ENCODE assay signal across 1 cellular context in the genomic region with DNA sequence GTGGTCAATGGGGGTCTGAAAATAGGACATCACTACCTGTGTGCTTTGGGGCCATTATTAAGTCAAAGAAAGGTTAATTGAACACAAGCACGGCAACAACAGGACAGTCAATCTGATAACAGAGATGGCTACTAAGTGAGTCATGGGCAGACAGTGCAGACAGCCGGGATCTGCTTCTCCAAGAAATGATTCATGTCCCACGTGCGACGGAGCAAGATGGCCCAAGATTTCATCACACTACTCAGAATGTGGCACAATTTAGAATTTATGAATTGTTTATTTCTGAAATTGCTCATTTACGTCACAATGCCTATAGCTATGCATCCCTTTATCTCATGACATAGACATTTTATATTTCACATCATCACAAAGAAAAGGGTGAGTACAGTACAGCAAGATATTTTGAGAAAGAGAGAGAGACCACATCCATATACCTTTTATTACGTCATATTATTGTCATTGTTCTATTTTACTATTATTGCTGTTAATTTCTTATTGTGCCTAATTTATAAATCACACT.
TF ChIP-seq lines count a peak whose summit lies in the region.

No MANE protein-coding gene starts in this region.

TF ChIP-seq in K562, 482 proteins besides CTCF, POLR2A, EP300 and RAD21 (continued from another document and continues in another):
- TF ChIP-seq, protein P1, sequence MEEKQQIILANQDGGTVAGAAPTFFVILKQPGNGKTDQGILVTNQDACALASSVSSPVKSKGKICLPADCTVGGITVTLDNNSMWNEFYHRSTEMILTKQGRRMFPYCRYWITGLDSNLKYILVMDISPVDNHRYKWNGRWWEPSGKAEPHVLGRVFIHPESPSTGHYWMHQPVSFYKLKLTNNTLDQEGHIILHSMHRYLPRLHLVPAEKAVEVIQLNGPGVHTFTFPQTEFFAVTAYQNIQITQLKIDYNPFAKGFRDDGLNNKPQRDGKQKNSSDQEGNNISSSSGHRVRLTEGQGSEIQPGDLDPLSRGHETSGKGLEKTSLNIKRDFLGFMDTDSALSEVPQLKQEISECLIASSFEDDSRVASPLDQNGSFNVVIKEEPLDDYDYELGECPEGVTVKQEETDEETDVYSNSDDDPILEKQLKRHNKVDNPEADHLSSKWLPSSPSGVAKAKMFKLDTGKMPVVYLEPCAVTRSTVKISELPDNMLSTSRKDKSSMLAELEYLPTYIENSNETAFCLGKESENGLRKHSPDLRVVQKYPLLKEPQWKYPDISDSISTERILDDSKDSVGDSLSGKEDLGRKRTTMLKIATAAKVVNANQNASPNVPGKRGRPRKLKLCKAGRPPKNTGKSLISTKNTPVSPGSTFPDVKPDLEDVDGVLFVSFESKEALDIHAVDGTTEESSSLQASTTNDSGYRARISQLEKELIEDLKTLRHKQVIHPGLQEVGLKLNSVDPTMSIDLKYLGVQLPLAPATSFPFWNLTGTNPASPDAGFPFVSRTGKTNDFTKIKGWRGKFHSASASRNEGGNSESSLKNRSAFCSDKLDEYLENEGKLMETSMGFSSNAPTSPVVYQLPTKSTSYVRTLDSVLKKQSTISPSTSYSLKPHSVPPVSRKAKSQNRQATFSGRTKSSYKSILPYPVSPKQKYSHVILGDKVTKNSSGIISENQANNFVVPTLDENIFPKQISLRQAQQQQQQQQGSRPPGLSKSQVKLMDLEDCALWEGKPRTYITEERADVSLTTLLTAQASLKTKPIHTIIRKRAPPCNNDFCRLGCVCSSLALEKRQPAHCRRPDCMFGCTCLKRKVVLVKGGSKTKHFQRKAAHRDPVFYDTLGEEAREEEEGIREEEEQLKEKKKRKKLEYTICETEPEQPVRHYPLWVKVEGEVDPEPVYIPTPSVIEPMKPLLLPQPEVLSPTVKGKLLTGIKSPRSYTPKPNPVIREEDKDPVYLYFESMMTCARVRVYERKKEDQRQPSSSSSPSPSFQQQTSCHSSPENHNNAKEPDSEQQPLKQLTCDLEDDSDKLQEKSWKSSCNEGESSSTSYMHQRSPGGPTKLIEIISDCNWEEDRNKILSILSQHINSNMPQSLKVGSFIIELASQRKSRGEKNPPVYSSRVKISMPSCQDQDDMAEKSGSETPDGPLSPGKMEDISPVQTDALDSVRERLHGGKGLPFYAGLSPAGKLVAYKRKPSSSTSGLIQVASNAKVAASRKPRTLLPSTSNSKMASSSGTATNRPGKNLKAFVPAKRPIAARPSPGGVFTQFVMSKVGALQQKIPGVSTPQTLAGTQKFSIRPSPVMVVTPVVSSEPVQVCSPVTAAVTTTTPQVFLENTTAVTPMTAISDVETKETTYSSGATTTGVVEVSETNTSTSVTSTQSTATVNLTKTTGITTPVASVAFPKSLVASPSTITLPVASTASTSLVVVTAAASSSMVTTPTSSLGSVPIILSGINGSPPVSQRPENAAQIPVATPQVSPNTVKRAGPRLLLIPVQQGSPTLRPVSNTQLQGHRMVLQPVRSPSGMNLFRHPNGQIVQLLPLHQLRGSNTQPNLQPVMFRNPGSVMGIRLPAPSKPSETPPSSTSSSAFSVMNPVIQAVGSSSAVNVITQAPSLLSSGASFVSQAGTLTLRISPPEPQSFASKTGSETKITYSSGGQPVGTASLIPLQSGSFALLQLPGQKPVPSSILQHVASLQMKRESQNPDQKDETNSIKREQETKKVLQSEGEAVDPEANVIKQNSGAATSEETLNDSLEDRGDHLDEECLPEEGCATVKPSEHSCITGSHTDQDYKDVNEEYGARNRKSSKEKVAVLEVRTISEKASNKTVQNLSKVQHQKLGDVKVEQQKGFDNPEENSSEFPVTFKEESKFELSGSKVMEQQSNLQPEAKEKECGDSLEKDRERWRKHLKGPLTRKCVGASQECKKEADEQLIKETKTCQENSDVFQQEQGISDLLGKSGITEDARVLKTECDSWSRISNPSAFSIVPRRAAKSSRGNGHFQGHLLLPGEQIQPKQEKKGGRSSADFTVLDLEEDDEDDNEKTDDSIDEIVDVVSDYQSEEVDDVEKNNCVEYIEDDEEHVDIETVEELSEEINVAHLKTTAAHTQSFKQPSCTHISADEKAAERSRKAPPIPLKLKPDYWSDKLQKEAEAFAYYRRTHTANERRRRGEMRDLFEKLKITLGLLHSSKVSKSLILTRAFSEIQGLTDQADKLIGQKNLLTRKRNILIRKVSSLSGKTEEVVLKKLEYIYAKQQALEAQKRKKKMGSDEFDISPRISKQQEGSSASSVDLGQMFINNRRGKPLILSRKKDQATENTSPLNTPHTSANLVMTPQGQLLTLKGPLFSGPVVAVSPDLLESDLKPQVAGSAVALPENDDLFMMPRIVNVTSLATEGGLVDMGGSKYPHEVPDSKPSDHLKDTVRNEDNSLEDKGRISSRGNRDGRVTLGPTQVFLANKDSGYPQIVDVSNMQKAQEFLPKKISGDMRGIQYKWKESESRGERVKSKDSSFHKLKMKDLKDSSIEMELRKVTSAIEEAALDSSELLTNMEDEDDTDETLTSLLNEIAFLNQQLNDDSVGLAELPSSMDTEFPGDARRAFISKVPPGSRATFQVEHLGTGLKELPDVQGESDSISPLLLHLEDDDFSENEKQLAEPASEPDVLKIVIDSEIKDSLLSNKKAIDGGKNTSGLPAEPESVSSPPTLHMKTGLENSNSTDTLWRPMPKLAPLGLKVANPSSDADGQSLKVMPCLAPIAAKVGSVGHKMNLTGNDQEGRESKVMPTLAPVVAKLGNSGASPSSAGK (IDR thresholded peaks at IDR 0.05), result peak; percentile 76
- TF ChIP-seq ZNF780A (CRISPR knock-in tag; IDR thresholded peaks at IDR 0.05) (no peak), MCM7 (IDR thresholded peaks at IDR 0.05) (no peak), SAFB2 (IDR thresholded peaks at IDR 0.05; ENCODE audit: borderline replicate concordance, low read depth, low read length, severe bottlenecking) (no peak), SMAD4 (CRISPR knock-in tag; conservative IDR thresholded peaks at IDR 0.05) (peak; percentile 100), ZNF609 (CRISPR knock-in tag; IDR thresholded peaks at IDR 0.05; ENCODE audit: borderline replicate concordance) (no peak), CBX5 (IDR thresholded peaks at IDR 0.05; ENCODE audit: borderline replicate concordance, low read depth) (peak; percentile 69; the same call in 1 of the 2 replicates), ZFP36 (IDR thresholded peaks at IDR 0.05; ENCODE audit: low read depth, low read length, partially characterized antibody) (peak; percentile 72), TSC22D4 (tag; IDR thresholded peaks at IDR 0.05) (no peak), ELF1 (tag; IDR thresholded peaks at IDR 0.05) (no peak), ZNF280B (CRISPR knock-in tag; IDR thresholded peaks at IDR 0.05) (no peak), ZNF263 (CRISPR knock-in tag; IDR thresholded peaks at IDR 0.05; ENCODE audit: borderline replicate concordance) (no peak), DACH1 (IDR thresholded peaks at IDR 0.05; ENCODE audit: partially characterized antibody) (peak; percentile 62), PHF20 (IDR thresholded peaks at IDR 0.05; ENCODE audit: partially characterized antibody) (no peak), ZBTB26 (CRISPR knock-in tag; IDR thresholded peaks at IDR 0.05) (no peak), GTF2E2 (tag; IDR thresholded peaks at IDR 0.05) (no peak), GABPB2 (CRISPR knock-in tag; conservative IDR thresholded peaks at IDR 0.05) (no peak), KDM5B (IDR thresholded peaks at IDR 0.05; ENCODE audit: insufficient replicate concordance, low read depth, low read length) (no peak), PTTG1 (tag; IDR thresholded peaks at IDR 0.05; ENCODE audit: low read depth) (no peak), VEZF1 (CRISPR knock-in tag; IDR thresholded peaks at IDR 0.05) (no peak), CCAR2 (IDR thresholded peaks at IDR 0.05; ENCODE audit: low read depth, low read length) (no peak), BRF1 (IDR thresholded peaks at IDR 0.05; ENCODE audit: borderline replicate concordance, extremely low read depth, insufficient read length) (no peak), L3MBTL2 (IDR thresholded peaks at IDR 0.05) (peak; percentile 92), BRD4 (IDR thresholded peaks at IDR 0.05) (peak; percentile 58; the same call in 1 of the 2 replicates), ZEB2 (IDR thresholded peaks at IDR 0.05) (peak; percentile 71)
- TF ChIP-seq, protein P2, sequence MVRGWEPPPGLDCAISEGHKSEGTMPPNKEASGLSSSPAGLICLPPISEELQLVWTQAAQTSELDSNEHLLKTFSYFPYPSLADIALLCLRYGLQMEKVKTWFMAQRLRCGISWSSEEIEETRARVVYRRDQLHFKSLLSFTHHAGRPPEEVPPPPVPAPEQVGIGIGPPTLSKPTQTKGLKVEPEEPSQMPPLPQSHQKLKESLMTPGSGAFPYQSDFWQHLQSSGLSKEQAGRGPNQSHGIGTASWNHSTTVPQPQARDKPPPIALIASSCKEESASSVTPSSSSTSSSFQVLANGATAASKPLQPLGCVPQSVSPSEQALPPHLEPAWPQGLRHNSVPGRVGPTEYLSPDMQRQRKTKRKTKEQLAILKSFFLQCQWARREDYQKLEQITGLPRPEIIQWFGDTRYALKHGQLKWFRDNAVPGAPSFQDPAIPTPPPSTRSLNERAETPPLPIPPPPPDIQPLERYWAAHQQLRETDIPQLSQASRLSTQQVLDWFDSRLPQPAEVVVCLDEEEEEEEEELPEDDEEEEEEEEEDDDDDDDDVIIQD (CRISPR knock-in tag; IDR thresholded peaks at IDR 0.05), result no peak
- TF ChIP-seq, protein P3, sequence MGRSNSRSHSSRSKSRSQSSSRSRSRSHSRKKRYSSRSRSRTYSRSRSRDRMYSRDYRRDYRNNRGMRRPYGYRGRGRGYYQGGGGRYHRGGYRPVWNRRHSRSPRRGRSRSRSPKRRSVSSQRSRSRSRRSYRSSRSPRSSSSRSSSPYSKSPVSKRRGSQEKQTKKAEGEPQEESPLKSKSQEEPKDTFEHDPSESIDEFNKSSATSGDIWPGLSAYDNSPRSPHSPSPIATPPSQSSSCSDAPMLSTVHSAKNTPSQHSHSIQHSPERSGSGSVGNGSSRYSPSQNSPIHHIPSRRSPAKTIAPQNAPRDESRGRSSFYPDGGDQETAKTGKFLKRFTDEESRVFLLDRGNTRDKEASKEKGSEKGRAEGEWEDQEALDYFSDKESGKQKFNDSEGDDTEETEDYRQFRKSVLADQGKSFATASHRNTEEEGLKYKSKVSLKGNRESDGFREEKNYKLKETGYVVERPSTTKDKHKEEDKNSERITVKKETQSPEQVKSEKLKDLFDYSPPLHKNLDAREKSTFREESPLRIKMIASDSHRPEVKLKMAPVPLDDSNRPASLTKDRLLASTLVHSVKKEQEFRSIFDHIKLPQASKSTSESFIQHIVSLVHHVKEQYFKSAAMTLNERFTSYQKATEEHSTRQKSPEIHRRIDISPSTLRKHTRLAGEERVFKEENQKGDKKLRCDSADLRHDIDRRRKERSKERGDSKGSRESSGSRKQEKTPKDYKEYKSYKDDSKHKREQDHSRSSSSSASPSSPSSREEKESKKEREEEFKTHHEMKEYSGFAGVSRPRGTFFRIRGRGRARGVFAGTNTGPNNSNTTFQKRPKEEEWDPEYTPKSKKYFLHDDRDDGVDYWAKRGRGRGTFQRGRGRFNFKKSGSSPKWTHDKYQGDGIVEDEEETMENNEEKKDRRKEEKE (IDR thresholded peaks at IDR 0.05; ENCODE audit: borderline replicate concordance in 1 of 2, control insufficient read depth in 1 of 2, low read depth in 2 of 2, low read length in 1 of 2), result no peak
